8 cellular contexts compared by ENCODE assay signal in genomic region chr22:29767289-29768051, GRCh38. TPM values are rescaled to one million over a fixed set of nuclear protein-coding genes. Genes with fewer than 3 reads are reported as not detected.
DNase-seq lines count a peak whose midpoint lies in the region; ATAC-seq and TF ChIP-seq lines count a peak whose summit lies in the region.

UQCR10 (plus strand) TSS chr22:29767369; CDS start chr22:29767399, 30 bp downstream.

- H3K9me3 Mint-ChIP-seq in Calu3 (ENCODE audit: low read depth, unreplicated experiment): no peaks in the 10 kb centered on the region

- peak within 1 kb of the TSS; percentile 98 for H3K4me3 Mint-ChIP-seq in Calu3 (ENCODE audit: low read depth, unreplicated experiment)

- peaks cover 39% of the 10 kb centered on the region for H3K4me1 Mint-ChIP-seq in Calu3 (ENCODE audit: low read depth, unreplicated experiment)

- H3K9ac ChIP-seq in muscle layer of colon (ENCODE audit: low read length): peak within 1 kb of the TSS; percentile 93

- TSS peak; percentile 82 for BruUV-seq in Calu3 (replicated peaks; lab: Mats Ljungman, UMichigan)

- ATAC-seq in GM21423 (IDR thresholded peaks at IDR 0.05; ENCODE audit: unreplicated experiment) (peak; percentile 63), esophagus mucosa (peak; percentile 75)

- peak within 1 kb of the TSS; percentile 94 for H3K27ac Mint-ChIP-seq in Calu3 (ENCODE audit: unreplicated experiment)

- H3K27ac ChIP-seq in muscle layer of colon (ENCODE audit: low read depth, low read length): peak within 1 kb of the TSS; percentile 70

- peak within 1 kb of the TSS; percentile 46 to 89 for H3K4me3 ChIP-seq in muscle layer of colon (ENCODE audit: low read depth in 1 of 2, low read length in 2 of 2)

- H3K4me1 ChIP-seq in muscle layer of colon (ENCODE audit: insufficient read depth, low read length): peaks cover 21% of the 10 kb centered on the region

- no peak for TF ChIP-seq CTCF in Calu3 (IDR thresholded peaks at IDR 0.05; ENCODE audit: unreplicated experiment)

- H3K27me3 ChIP-seq in muscle layer of colon (ENCODE audit: control insufficient read depth in 1 of 2, insufficient read depth in 2 of 2, low read length in 2 of 2): no peaks in the 10 kb centered on the region

- CTCF ChIA-PET in Calu3 (lab: Charles Lee): interaction anchor here (0.6 to 1.3 kb wide), 6 partner anchors 12 to 321 kb away, joined by 3 to 13 read pairs (median 4); no protein-coding TSS in a partner anchor

- peaks cover 19% of the 10 kb centered on the region for H3K36me3 ChIP-seq in muscle layer of colon (ENCODE audit: insufficient read depth, low read length)

- H3K36me3 Mint-ChIP-seq in Calu3 (ENCODE audit: insufficient read depth, unreplicated experiment): peaks cover 51% of the 10 kb centered on the region

- intact Hi-C loops in Calu3 (cut with micrococcal nuclease; ENCODE audit: unreplicated experiment): loop anchor here (5.0 kb wide), 1 partner anchor 65 kb away; no protein-coding TSS in a partner anchor

- no peaks in the 10 kb centered on the region for H3K27me3 Mint-ChIP-seq in Calu3 (ENCODE audit: unreplicated experiment)

- H3K9me3 ChIP-seq in muscle layer of colon (ENCODE audit: low read length): no peaks in the 10 kb centered on the region

- DNase-seq in Calu3 (peak; percentile 91), HuH-7 (ENCODE audit: low spot score) (peak; percentile 79), OCI-M1 (lab: John Stamatoyannopoulos, UW) (peak; percentile 96)
- DNase-seq in activated T-cell treated with anti-CD3 and anti-CD28 coated beads, Interleukin-2, amount 50 U/mL, for 1 hour: peak; percentile 90
- peak; percentile 74 to 81 for DNase-seq in stimulated activated CD8-positive, alpha-beta memory T cell treated with anti-CD3 and anti-CD28 coated beads, Interleukin-7, amount 100 ng/mL, for 1 hour (ENCODE audit: low read depth in 2 of 2)

RNA-seq across cellular contexts. Expression of gene UQCR10, which starts in this region (rescaled TPM):
- total RNA-seq in Calu3 (2022): 113 and 120 TPM in 2 replicates
- total RNA-seq in esophagus mucosa: 96.0 TPM

Comparison
In these comparisons a context has a peak if more than half of its experiments do, and no peak if none do; other contexts are left out.
1. Peak in every context shown above with its lines: DNase-seq, ATAC-seq, H3K4me3 ChIP-seq and H3K27ac ChIP-seq.